Comparison of ENCODE assay signal across 30 cellular contexts in genomic region chr20:58845706-58846105, GRCh38.
"Had no signal": no experiment of that assay in that cellular context is flagged by ENCODE, and none has a peak within 500 bp of the region (broad histone marks: within the 10 kb centered on the region; RNA-seq: fewer than 3 reads in every experiment).

No MANE protein-coding gene starts in this region.

- H3K4me3 Mint-ChIP-seq: activated CD4-positive, alpha-beta memory T cell treated with anti-CD3 and anti-CD28 coated beads for 36 hours; activated CD4-positive, alpha-beta T cell treated with anti-CD3 and anti-CD28 coated beads for 36 hours; activated CD4-positive, alpha-beta T cell treated with anti-CD3 and anti-CD28 coated beads, Interleukin-2, amount 10 ng/mL, durations not matched to agents 24 days and 14 days; activated CD8-positive, alpha-beta memory T cell treated with anti-CD3 and anti-CD28 coated beads, Interleukin-2, amount 10 ng/mL, durations not matched to agents 7 days and 5 days; activated CD8-positive, alpha-beta T cell treated with anti-CD3 and anti-CD28 coated beads, Interleukin-2, amount 10 ng/mL, durations not matched to agents 7 days and 5 days; activated naive CD4-positive, alpha-beta T cell treated with anti-CD3 and anti-CD28 coated beads for 36 hours; activated naive CD4-positive, alpha-beta T cell treated with anti-CD3 and anti-CD28 coated beads, Interleukin-2, amount 50 U/mL, for 24 hours; activated naive CD8-positive, alpha-beta T cell treated with anti-CD3 and anti-CD28 coated beads for 36 hours; activated naive CD8-positive, alpha-beta T cell treated with anti-CD3 and anti-CD28 coated beads, Interleukin-2, amount 50 U/mL, for 24 hours; activated T-helper 1 cell treated with anti-CD3 and anti-CD28 coated beads, Interleukin-12 subunit alpha, Interleukin-12 subunit beta, Interleukin-2, Interleukin-4 antibody, amounts not matched to agents 30 ng/mL and 10 ng/mL and 1 ng/mL, durations not matched to agents 14 hours and 24 hours and 36 hours had no signal

- H3K27ac Mint-ChIP-seq: activated CD4-positive, alpha-beta memory T cell treated with anti-CD3 and anti-CD28 coated beads for 36 hours; activated CD4-positive, alpha-beta T cell treated with anti-CD3 and anti-CD28 coated beads for 36 hours; activated CD4-positive, alpha-beta T cell treated with anti-CD3 and anti-CD28 coated beads, Interleukin-2, amount 10 ng/mL, durations not matched to agents 24 days and 14 days; activated CD8-positive, alpha-beta memory T cell treated with anti-CD3 and anti-CD28 coated beads, Interleukin-2, amount 10 ng/mL, durations not matched to agents 7 days and 5 days; activated CD8-positive, alpha-beta T cell treated with anti-CD3 and anti-CD28 coated beads, Interleukin-2, amount 10 ng/mL, durations not matched to agents 7 days and 5 days; activated naive CD4-positive, alpha-beta T cell treated with anti-CD3 and anti-CD28 coated beads for 36 hours; activated naive CD4-positive, alpha-beta T cell treated with anti-CD3 and anti-CD28 coated beads, Interleukin-2, amount 50 U/mL, for 24 hours; activated naive CD8-positive, alpha-beta T cell treated with anti-CD3 and anti-CD28 coated beads for 36 hours; activated naive CD8-positive, alpha-beta T cell treated with anti-CD3 and anti-CD28 coated beads, Interleukin-2, amount 50 U/mL, for 24 hours; activated T-helper 1 cell treated with anti-CD3 and anti-CD28 coated beads, Interleukin-12 subunit alpha, Interleukin-12 subunit beta, Interleukin-2, Interleukin-4 antibody, amounts not matched to agents 30 ng/mL and 10 ng/mL and 1 ng/mL, durations not matched to agents 14 hours and 24 hours and 36 hours; activated T-helper 2 cell treated with anti-CD3 and anti-CD28 coated beads, Interferon-gamma antibody, Interleukin-2, Interleukin-4, amounts not matched to agents 10 μg/mL and 5 μg/mL and 100 μg/mL, durations not matched to agents 14 hours and 24 hours and 36 hours; brain had no signal

- ATAC-seq: activated CD4-positive, alpha-beta T cell treated with anti-CD3 and anti-CD28 coated beads for 36 hours; activated CD8-positive, alpha-beta memory T cell treated with anti-CD3 and anti-CD28 coated beads, Interleukin-2, amount 10 ng/mL, durations not matched to agents 7 days and 5 days; activated CD8-positive, alpha-beta T cell treated with anti-CD3 and anti-CD28 coated beads, Interleukin-2, amount 10 ng/mL, durations not matched to agents 7 days and 5 days; activated naive CD8-positive, alpha-beta T cell treated with anti-CD3 and anti-CD28 coated beads, Interleukin-2, amount 50 U/mL, for 24 hours; esophagus mucosa; heart left ventricle had no signal

- H3K36me3 Mint-ChIP-seq: activated CD4-positive, alpha-beta memory T cell treated with anti-CD3 and anti-CD28 coated beads for 36 hours; activated naive CD4-positive, alpha-beta T cell treated with anti-CD3 and anti-CD28 coated beads, Interleukin-2, amount 50 U/mL, for 24 hours had no signal

- H3K36me3 ChIP-seq: adrenal gland, breast epithelium, cardiac muscle cell, colonic mucosa, heart left ventricle had no signal

- DNase-seq: activated CD4-positive, alpha-beta memory T cell treated with anti-CD3 and anti-CD28 coated beads for 36 hours; activated CD4-positive, alpha-beta T cell treated with anti-CD3 and anti-CD28 coated beads for 36 hours; activated CD4-positive, alpha-beta T cell treated with anti-CD3 and anti-CD28 coated beads, Interleukin-2, amount 10 ng/mL, durations not matched to agents 24 days and 14 days; activated CD4-positive, CD25-positive, alpha-beta regulatory T cell treated with anti-CD3 and anti-CD28 coated beads, Interleukin-2, amount 50 U/mL, for 72 hours; activated CD8-positive, alpha-beta memory T cell treated with anti-CD3 and anti-CD28 coated beads, Interleukin-2, amount 10 ng/mL, durations not matched to agents 7 days and 5 days; activated CD8-positive, alpha-beta memory T cell treated with anti-CD3 and anti-CD28 coated beads, Interleukin-2, amount 50 U/mL, for 4 hours; activated CD8-positive, alpha-beta T cell treated with anti-CD3 and anti-CD28 coated beads, Interleukin-2, amount 10 ng/mL, durations not matched to agents 7 days and 5 days; activated effector memory CD4-positive, alpha-beta T cell treated with anti-CD3 and anti-CD28 coated beads, Interleukin-2, amount 50 U/mL, for 16 hours; activated naive CD4-positive, alpha-beta T cell treated with anti-CD3 and anti-CD28 coated beads for 36 hours; activated naive CD8-positive, alpha-beta T cell treated with anti-CD3 and anti-CD28 coated beads for 36 hours; activated naive CD8-positive, alpha-beta T cell treated with anti-CD3 and anti-CD28 coated beads, Interleukin-2, amount 50 U/mL, for 24 hours; activated T-cell treated with anti-CD3 and anti-CD28 coated beads, Interleukin-2, amount 50 U/mL, for 1 hour; activated T-cell treated with anti-CD3 and anti-CD28 coated beads, Interleukin-2, amount 50 U/mL, for 48 hours; adrenal gland; amygdala; aorta; central memory CD4-positive, alpha-beta T cell; cerebellar nuclear complex; colonic mucosa; effector CD8-positive, alpha-beta T cell; foreskin fibroblast; heart left ventricle; T-helper 2 cell had no signal

- H3K9me3 Mint-ChIP-seq: activated CD4-positive, alpha-beta memory T cell treated with anti-CD3 and anti-CD28 coated beads for 36 hours; activated naive CD4-positive, alpha-beta T cell treated with anti-CD3 and anti-CD28 coated beads for 36 hours; activated naive CD4-positive, alpha-beta T cell treated with anti-CD3 and anti-CD28 coated beads, Interleukin-2, amount 50 U/mL, for 24 hours; activated naive CD8-positive, alpha-beta T cell treated with anti-CD3 and anti-CD28 coated beads for 36 hours; activated naive CD8-positive, alpha-beta T cell treated with anti-CD3 and anti-CD28 coated beads, Interleukin-2, amount 50 U/mL, for 24 hours; activated T-helper 1 cell treated with anti-CD3 and anti-CD28 coated beads, Interleukin-12 subunit alpha, Interleukin-12 subunit beta, Interleukin-2, Interleukin-4 antibody, amounts not matched to agents 30 ng/mL and 10 ng/mL and 1 ng/mL, durations not matched to agents 14 hours and 24 hours and 36 hours; activated T-helper 2 cell treated with anti-CD3 and anti-CD28 coated beads, Interferon-gamma antibody, Interleukin-2, Interleukin-4, amounts not matched to agents 10 μg/mL and 5 μg/mL and 100 μg/mL, durations not matched to agents 14 hours and 24 hours and 36 hours had no signal

- H3K4me3 ChIP-seq: adrenal gland, breast epithelium, cardiac muscle cell, colonic mucosa, heart left ventricle had no signal

- H3K9me3 ChIP-seq: adrenal gland, breast epithelium, colonic mucosa, heart left ventricle had no signal

- H3K4me1 ChIP-seq: adrenal gland, breast epithelium, colonic mucosa had no signal

- H3K27ac ChIP-seq: adrenal gland, breast epithelium, cardiac muscle cell, colonic mucosa, heart left ventricle had no signal
